18 cellular contexts compared by ENCODE assay signal in genomic region chr6:101302593-101302992, GRCh38.
"Had no signal": no experiment of that assay in that cellular context is flagged by ENCODE, and none has a peak within 500 bp of the region (broad histone marks: within the 10 kb centered on the region; RNA-seq: fewer than 3 reads in every experiment).

No MANE protein-coding gene starts in this region.

- DNase-seq: glutamatergic neuron; immature natural killer cell; left cardiac atrium; left ventricle myocardium inferior; mesendoderm; naive B cell; occipital lobe; pancreas; right cardiac atrium; small intestine; stimulated activated CD4-positive, alpha-beta T cell treated with anti-CD3 and anti-CD28 coated beads, Interleukin-12 subunit alpha, Interleukin-12 subunit beta, amount 100 ng/mL, for 4 hours; stimulated activated naive CD4-positive, alpha-beta T cell; stomach; substantia nigra had no signal

- H3K4me3 Mint-ChIP-seq: dendritic cell treated with granulocyte-macrophage colony-stimulating factor and Interleukin-4, amounts not matched to agents 40 ng/mL and 50 ng/mL, for 4 days; immature natural killer cell; naive B cell; nephron had no signal

- ATAC-seq: gastroesophageal sphincter, left cardiac atrium, pancreas, right cardiac atrium had no signal

- H3K27ac Mint-ChIP-seq: dendritic cell treated with granulocyte-macrophage colony-stimulating factor and Interleukin-4, amounts not matched to agents 40 ng/mL and 50 ng/mL, for 4 days; immature natural killer cell; naive B cell; nephron; progenitor cell of endocrine pancreas had no signal

- H3K27me3 Mint-ChIP-seq: dendritic cell treated with granulocyte-macrophage colony-stimulating factor and Interleukin-4, amounts not matched to agents 40 ng/mL and 50 ng/mL, for 4 days; naive B cell; progenitor cell of endocrine pancreas had no signal

- H3K4me1 Mint-ChIP-seq: immature natural killer cell, naive B cell, nephron had no signal

- H3K36me3 Mint-ChIP-seq: immature natural killer cell, naive B cell had no signal
